ENCODE assay signal across 14 cellular contexts in the genomic region with DNA sequence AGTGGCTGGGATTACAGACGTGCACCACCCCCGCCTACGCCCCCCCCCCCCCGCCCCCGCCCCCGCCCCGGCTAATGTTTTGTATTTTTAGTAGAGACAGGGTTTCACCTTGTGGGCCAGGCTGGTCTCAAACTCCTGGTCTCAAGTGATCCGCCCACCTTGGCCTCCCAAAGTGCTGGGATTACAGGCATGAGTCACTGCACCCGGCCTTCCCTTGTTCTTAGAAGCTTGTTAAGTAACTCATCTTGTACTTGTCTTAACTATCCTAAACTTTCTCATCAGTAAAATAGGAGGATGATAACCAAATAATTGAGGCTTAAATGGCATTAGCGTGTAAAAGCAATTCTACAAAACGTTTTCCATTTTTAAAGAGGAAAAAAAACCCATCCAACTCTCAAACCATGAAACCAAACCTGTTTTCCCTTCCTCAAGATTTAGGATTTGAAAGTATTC. TPM values are rescaled to one million over a fixed set of nuclear protein-coding genes. Genes with fewer than 3 reads are reported as not detected.
DNase-seq lines count a peak whose midpoint lies in the region; ATAC-seq and TF ChIP-seq lines count a peak whose summit lies in the region.
"Had no signal": no experiment of that assay in that cellular context is flagged by ENCODE, and none has a peak within 500 bp of the region (broad histone marks: within the 10 kb centered on the region; RNA-seq: fewer than 3 reads in every experiment).

No MANE protein-coding gene starts in this region.

- peaks cover 4% of the 10 kb centered on the region for H3K4me1 ChIP-seq in mammary epithelial cell (ENCODE audit: insufficient read depth, low read length)

- H3K4me3 ChIP-seq in MG63 (no peak overlapping the region), mammary epithelial cell (replicated peaks in 1 of 3; ENCODE audit: insufficient read depth in 1 of 3, low read depth in 2 of 3, low read length in 3 of 3) (no peak overlapping the region)
- H3K4me3 ChIP-seq: ascending aorta, mucosa of descending colon had no signal

- peaks cover 6% of the 10 kb centered on the region; the same call in 1 of the 2 replicates for H3K9me3 ChIP-seq in MG63
- peaks cover 16% of the 10 kb centered on the region for H3K9me3 ChIP-seq in mammary epithelial cell (replicated peaks; ENCODE audit: insufficient read depth, low read length)
- H3K9me3 ChIP-seq: ascending aorta, mucosa of descending colon had no signal

- dilution Hi-C loops in mammary epithelial cell (cut with HindIII; ENCODE audit: low sequenced_read_pairs): no loop called here

- H3K36me3 ChIP-seq in MG63 (no peaks in the 10 kb centered on the region), mammary epithelial cell (ENCODE audit: insufficient read depth, low read length) (no peaks in the 10 kb centered on the region)
- H3K36me3 ChIP-seq: ascending aorta had no signal

- H3K27ac ChIP-seq in mammary epithelial cell (ENCODE audit: insufficient read depth, low read depth, low read length): no peak overlapping the region
- H3K27ac ChIP-seq: ascending aorta had no signal

- H3K27me3 Mint-ChIP-seq in nephron (ENCODE audit: low read depth): no peaks in the 10 kb centered on the region

- ATAC-seq in GM21723 (IDR thresholded peaks at IDR 0.05; ENCODE audit: unreplicated experiment) (no peak), GM21367 (IDR thresholded peaks at IDR 0.05; ENCODE audit: unreplicated experiment) (no peak)
- ATAC-seq: mucosa of descending colon, right cardiac atrium had no signal

- H3K27me3 ChIP-seq in MG63 (no peaks in the 10 kb centered on the region), mammary epithelial cell (ENCODE audit: insufficient read depth, low read length) (no peaks in the 10 kb centered on the region)
- H3K27me3 ChIP-seq: ascending aorta had no signal

- H3K9ac ChIP-seq in mammary epithelial cell (ENCODE audit: insufficient read depth, low read length): no peak overlapping the region

- peaks cover 28% of the 10 kb centered on the region for H3K9me3 Mint-ChIP-seq in nephron

- H3K27ac Mint-ChIP-seq in nephron: peak overlapping the region in 1 of 3 experiments; percentile 32
- H3K27ac Mint-ChIP-seq: H9 had no signal

- WGBS in mammary epithelial cell (ENCODE audit: low coverage, missing lambda C conversion rate): 32% methylated on average over 9 of the region's 11 CpGs

- intact Hi-C loops in mammary epithelial cell (cut with micrococcal nuclease): no loop called here

- H3K4me2 ChIP-seq in mammary epithelial cell (ENCODE audit: insufficient read depth, low read depth, low read length): peak overlapping the region; percentile 29

- no peak overlapping the region for H2AFZ ChIP-seq in mammary epithelial cell (ENCODE audit: low read depth, low read length)

- peaks cover 40% of the 10 kb centered on the region for H3K36me3 Mint-ChIP-seq in nephron (ENCODE audit: low read depth)

- CTCF ChIA-PET in mammary epithelial cell (lab: Charles Lee; ENCODE audit: low non-redundant PET): interaction anchor here (0.5 kb wide), 1 partner anchor 161 kb away, joined by 3 read pairs; no protein-coding TSS in a partner anchor

- peak; percentile 55 for DNase-seq in ELR (ENCODE audit: low read depth)
- DNase-seq in MG63: peak; percentile 50
- peak; percentile 48 for DNase-seq in mammary epithelial cell
- DNase-seq in COLO829 (ENCODE audit: low spot score): no peak
- DNase-seq: activated CD8-positive, alpha-beta memory T cell treated with anti-CD3 and anti-CD28 coated beads, Interleukin-2, amount 50 U/mL, for 4 hours; COR-L47; H9; KBM-7; right cardiac atrium had no signal

- in situ Hi-C loops in mammary epithelial cell (cut with MboI; ENCODE audit: low sequenced_read_pairs in 2 of 2): no loop called here

- no peaks in the 10 kb centered on the region for H4K20me1 ChIP-seq in mammary epithelial cell (ENCODE audit: insufficient read depth, low read length)

- H3K79me2 ChIP-seq in mammary epithelial cell (ENCODE audit: insufficient read depth, low read length): peaks cover 86% of the 10 kb centered on the region

- peak overlapping the region in 2 of 3 experiments; percentile 17 to 46 for H3K4me3 Mint-ChIP-seq in nephron

- BruUV-seq in mammary epithelial cell (replicated peaks; lab: Mats Ljungman, UMichigan): no TSS peak

- no peak for TF ChIP-seq CTCF in mammary epithelial cell (conservative IDR thresholded peaks at IDR 0.05 in 1 of 2, IDR thresholded peaks at IDR 0.05 in 1 of 2; ENCODE audit: extremely low read depth in 1 of 2, insufficient read depth in 1 of 2, low read depth in 1 of 2, low read length in 2 of 2)
- TF ChIP-seq CTCF in nephron (IDR thresholded peaks at IDR 0.05; ENCODE audit: unreplicated experiment in 3 of 3): no peak

- peaks cover 23% of the 10 kb centered on the region for H3K4me1 Mint-ChIP-seq in nephron

RNA-seq across cellular contexts. Expression of gene CDYL, which starts 4.2 kb away (rescaled TPM):
- total RNA-seq in MG63 (2014; rRNA removed; shearing (Covaris generic); ENCODE audit: low replicate concordance): 21.5 and 26.8 TPM in 2 replicates
- 10 to 100 TPM; 47.7 to 49.7 TPM for total RNA-seq in mammary epithelial cell
- polyA plus RNA-seq in mammary epithelial cell: 19.6 TPM
- polyA minus RNA-seq in mammary epithelial cell: 64.8 TPM
